ENCODE assay signal across 1 cellular context in genomic region chr14:70426555-70426954, GRCh38. TPM values are rescaled to one million over a fixed set of nuclear protein-coding genes. Genes with fewer than 3 reads are reported as not detected.
"Had no signal": no experiment of that assay in that cellular context is flagged by ENCODE, and none has a peak within 500 bp of the region (broad histone marks: within the 10 kb centered on the region; RNA-seq: fewer than 3 reads in every experiment).

No MANE protein-coding gene starts in this region.

RNA-seq across cellular contexts. Expression of gene ADAM21, which starts 25.4 kb away (rescaled TPM):
- total RNA-seq: G401 had no signal
